Comparison of ENCODE assay signal across 8 cellular contexts in the genomic region with DNA sequence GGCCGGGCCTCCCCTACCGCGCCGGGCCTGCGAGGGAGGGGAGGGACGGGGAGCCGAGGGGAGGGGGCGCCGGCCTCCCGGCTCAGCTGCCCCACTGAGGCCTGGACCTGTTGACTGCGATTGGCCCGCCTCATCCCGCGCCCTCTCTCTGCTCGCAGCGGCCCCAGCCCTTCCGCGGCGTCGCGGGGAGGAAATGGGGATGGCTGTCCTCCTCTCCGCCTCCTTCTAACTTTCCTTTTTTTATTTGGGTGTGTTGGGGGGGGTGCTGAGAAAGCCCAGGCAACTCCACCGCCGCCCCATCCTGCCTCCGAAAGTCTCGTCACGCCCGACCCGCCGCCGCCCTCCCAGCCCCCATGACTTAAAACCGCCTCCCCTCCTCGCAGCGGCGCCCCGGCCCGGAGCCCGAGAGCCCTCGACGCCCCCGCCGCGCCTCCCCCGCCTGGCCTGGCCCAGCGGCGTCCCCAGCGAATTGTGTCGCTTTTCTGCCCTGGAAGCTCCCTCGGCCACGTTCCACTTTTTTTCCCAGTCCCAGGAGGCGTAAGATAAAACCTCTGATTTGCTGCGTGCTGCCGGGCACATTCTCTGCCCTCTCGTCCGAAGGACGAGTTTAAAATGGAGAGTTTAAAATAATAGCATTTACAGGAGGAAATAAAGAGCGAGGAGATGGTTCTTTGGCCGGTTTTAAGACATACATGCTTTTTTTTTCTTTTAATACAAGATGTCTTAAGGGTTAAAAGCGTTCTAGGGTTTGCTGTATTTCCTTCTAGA. TPM values are rescaled to one million over a fixed set of nuclear protein-coding genes. Genes with fewer than 3 reads are reported as not detected.
DNase-seq lines count a peak whose midpoint lies in the region; ATAC-seq and TF ChIP-seq lines count a peak whose summit lies in the region.

No MANE protein-coding gene starts in this region.

- peaks cover 30% of the 10 kb centered on the region for H3K4me1 Mint-ChIP-seq in CD14-positive monocyte

- peaks cover 0 to 5% (median 4%) of the 10 kb centered on the region in 3 donors for H3K27me3 Mint-ChIP-seq in CD14-positive monocyte (ENCODE audit: low read depth in 3 of 3)

- no peaks in the 10 kb centered on the region for H3K36me3 Mint-ChIP-seq in CD14-positive monocyte

- intact Hi-C loops in CD14-positive monocyte (cut with micrococcal nuclease) (no loop called here), left ventricle myocardium superior (cut with micrococcal nuclease) (no loop called here), posterior vena cava (cut with DNase I) (no loop called here)

- DNase-seq in CD14-positive monocyte (ENCODE audit: low spot score): no peak
- peak; percentile 43 for DNase-seq in HT-29 (ENCODE audit: low spot score)
- peak; percentile 43 for DNase-seq in amniotic epithelial cell (ENCODE audit: low read depth)
- peak; percentile 92 for DNase-seq in left ventricle myocardium superior
- DNase-seq in posterior vena cava (ENCODE audit: low spot score): peak; percentile 95
- no peak for DNase-seq in NCI-H1048 (lab: John Stamatoyannopoulos, UW)

- H3K4me3 Mint-ChIP-seq in CD14-positive monocyte: peak overlapping the region; percentile 91 to 92

- no peak for TF ChIP-seq CTCF in CD14-positive monocyte (IDR thresholded peaks at IDR 0.05)

- ATAC-seq in GM19395 (IDR thresholded peaks at IDR 0.05; ENCODE audit: unreplicated experiment) (peak; percentile 43), SK-N-SH treated with all-trans-retinoic acid at 6 μM for 48 hours (peak; percentile 64), left ventricle myocardium superior (peak; percentile 79)

- peak overlapping the region; percentile 77 to 91 (median 89) for H3K27ac Mint-ChIP-seq in CD14-positive monocyte

- H3K9me3 Mint-ChIP-seq in CD14-positive monocyte: no peaks in the 10 kb centered on the region

TF ChIP-seq in SK-N-SH treated with all-trans-retinoic acid at 6 μM for 48 hours, 23 proteins besides CTCF, POLR2A, EP300 and RAD21:
- TF ChIP-seq RARB (CRISPR knock-in tag; IDR thresholded peaks at IDR 0.05): no peak
- TF ChIP-seq ZFP30 (CRISPR knock-in tag; IDR thresholded peaks at IDR 0.05): no peak
- TF ChIP-seq BACH2 (CRISPR knock-in tag; IDR thresholded peaks at IDR 0.05; ENCODE audit: borderline replicate concordance): no peak
- TF ChIP-seq, protein P1, sequence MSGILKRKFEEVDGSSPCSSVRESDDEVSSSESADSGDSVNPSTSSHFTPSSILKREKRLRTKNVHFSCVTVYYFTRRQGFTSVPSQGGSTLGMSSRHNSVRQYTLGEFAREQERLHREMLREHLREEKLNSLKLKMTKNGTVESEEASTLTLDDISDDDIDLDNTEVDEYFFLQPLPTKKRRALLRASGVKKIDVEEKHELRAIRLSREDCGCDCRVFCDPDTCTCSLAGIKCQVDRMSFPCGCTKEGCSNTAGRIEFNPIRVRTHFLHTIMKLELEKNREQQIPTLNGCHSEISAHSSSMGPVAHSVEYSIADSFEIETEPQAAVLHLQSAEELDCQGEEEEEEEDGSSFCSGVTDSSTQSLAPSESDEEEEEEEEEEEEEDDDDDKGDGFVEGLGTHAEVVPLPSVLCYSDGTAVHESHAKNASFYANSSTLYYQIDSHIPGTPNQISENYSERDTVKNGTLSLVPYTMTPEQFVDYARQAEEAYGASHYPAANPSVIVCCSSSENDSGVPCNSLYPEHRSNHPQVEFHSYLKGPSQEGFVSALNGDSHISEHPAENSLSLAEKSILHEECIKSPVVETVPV (CRISPR knock-in tag; IDR thresholded peaks at IDR 0.05): no peak
- no peak for TF ChIP-seq ESRRG (CRISPR knock-in tag; IDR thresholded peaks at IDR 0.05)
- no peak for TF ChIP-seq ZC3H10 (CRISPR knock-in tag; IDR thresholded peaks at IDR 0.05)
- TF ChIP-seq ZNF70 (CRISPR knock-in tag; IDR thresholded peaks at IDR 0.05): peak; percentile 77
- TF ChIP-seq ISL1 (CRISPR knock-in tag; IDR thresholded peaks at IDR 0.05): no peak
- no peak for TF ChIP-seq CSDC2 (CRISPR knock-in tag; IDR thresholded peaks at IDR 0.05)
- no peak for TF ChIP-seq OSR1 (CRISPR knock-in tag; IDR thresholded peaks at IDR 0.05)
- no peak for TF ChIP-seq PPARA (CRISPR knock-in tag; IDR thresholded peaks at IDR 0.05; ENCODE audit: borderline replicate concordance)
- TF ChIP-seq, protein P2, sequence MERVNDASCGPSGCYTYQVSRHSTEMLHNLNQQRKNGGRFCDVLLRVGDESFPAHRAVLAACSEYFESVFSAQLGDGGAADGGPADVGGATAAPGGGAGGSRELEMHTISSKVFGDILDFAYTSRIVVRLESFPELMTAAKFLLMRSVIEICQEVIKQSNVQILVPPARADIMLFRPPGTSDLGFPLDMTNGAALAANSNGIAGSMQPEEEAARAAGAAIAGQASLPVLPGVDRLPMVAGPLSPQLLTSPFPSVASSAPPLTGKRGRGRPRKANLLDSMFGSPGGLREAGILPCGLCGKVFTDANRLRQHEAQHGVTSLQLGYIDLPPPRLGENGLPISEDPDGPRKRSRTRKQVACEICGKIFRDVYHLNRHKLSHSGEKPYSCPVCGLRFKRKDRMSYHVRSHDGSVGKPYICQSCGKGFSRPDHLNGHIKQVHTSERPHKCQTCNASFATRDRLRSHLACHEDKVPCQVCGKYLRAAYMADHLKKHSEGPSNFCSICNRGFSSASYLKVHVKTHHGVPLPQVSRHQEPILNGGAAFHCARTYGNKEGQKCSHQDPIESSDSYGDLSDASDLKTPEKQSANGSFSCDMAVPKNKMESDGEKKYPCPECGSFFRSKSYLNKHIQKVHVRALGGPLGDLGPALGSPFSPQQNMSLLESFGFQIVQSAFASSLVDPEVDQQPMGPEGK (CRISPR knock-in tag; IDR thresholded peaks at IDR 0.05; ENCODE audit: borderline replicate concordance): peak; percentile 50; the same call in 1 of the 2 replicates
- TF ChIP-seq TCF4 (CRISPR knock-in tag; IDR thresholded peaks at IDR 0.05; ENCODE audit: borderline replicate concordance): no peak
- TF ChIP-seq, protein P3, sequence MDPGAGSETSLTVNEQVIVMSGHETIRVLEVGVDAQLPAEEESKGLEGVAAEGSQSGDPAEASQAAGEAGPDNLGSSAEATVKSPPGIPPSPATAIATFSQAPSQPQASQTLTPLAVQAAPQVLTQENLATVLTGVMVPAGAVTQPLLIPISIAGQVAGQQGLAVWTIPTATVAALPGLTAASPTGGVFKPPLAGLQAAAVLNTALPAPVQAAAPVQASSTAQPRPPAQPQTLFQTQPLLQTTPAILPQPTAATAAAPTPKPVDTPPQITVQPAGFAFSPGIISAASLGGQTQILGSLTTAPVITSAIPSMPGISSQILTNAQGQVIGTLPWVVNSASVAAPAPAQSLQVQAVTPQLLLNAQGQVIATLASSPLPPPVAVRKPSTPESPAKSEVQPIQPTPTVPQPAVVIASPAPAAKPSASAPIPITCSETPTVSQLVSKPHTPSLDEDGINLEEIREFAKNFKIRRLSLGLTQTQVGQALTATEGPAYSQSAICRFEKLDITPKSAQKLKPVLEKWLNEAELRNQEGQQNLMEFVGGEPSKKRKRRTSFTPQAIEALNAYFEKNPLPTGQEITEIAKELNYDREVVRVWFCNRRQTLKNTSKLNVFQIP (CRISPR knock-in tag; IDR thresholded peaks at IDR 0.05; ENCODE audit: borderline replicate concordance, low read depth): no peak
- TF ChIP-seq, protein P4, sequence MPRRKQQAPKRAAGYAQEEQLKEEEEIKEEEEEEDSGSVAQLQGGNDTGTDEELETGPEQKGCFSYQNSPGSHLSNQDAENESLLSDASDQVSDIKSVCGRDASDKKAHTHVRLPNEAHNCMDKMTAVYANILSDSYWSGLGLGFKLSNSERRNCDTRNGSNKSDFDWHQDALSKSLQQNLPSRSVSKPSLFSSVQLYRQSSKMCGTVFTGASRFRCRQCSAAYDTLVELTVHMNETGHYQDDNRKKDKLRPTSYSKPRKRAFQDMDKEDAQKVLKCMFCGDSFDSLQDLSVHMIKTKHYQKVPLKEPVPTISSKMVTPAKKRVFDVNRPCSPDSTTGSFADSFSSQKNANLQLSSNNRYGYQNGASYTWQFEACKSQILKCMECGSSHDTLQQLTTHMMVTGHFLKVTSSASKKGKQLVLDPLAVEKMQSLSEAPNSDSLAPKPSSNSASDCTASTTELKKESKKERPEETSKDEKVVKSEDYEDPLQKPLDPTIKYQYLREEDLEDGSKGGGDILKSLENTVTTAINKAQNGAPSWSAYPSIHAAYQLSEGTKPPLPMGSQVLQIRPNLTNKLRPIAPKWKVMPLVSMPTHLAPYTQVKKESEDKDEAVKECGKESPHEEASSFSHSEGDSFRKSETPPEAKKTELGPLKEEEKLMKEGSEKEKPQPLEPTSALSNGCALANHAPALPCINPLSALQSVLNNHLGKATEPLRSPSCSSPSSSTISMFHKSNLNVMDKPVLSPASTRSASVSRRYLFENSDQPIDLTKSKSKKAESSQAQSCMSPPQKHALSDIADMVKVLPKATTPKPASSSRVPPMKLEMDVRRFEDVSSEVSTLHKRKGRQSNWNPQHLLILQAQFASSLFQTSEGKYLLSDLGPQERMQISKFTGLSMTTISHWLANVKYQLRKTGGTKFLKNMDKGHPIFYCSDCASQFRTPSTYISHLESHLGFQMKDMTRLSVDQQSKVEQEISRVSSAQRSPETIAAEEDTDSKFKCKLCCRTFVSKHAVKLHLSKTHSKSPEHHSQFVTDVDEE (CRISPR knock-in tag; IDR thresholded peaks at IDR 0.05): no peak
- TF ChIP-seq ZNF8 (CRISPR knock-in tag; IDR thresholded peaks at IDR 0.05): no peak

RNA-seq across cellular contexts. Expression of gene SKIDA1, which starts 0.9 kb away (rescaled TPM):
- under 1 TPM in 1 of 2 donors, not detected in 1; 0.04 TPM for polyA plus RNA-seq in CD14-positive monocyte
- not detected in 2 replicates for total RNA-seq in HT-29 (2014; rRNA removed; shearing (Covaris generic))
- 3.6 TPM for total RNA-seq in left ventricle myocardium superior
- total RNA-seq in posterior vena cava: 1 to 10 TPM in 1 of 2 donors, under 1 TPM in 1; 0.33 to 1.2 TPM

RNA-seq across cellular contexts. Expression of gene MLLT10, which starts 7.7 kb away (rescaled TPM):
- polyA plus RNA-seq in CD14-positive monocyte: 1 to 10 TPM; 4.9 to 7.5 TPM
- total RNA-seq in HT-29 (2014; rRNA removed; shearing (Covaris generic)): 31.7 and 47.6 TPM in 2 replicates
- total RNA-seq in left ventricle myocardium superior (26.1 TPM), posterior vena cava (10 to 100 TPM; 31.5 to 34.0 TPM)

Comparison
In these comparisons a context has a peak if more than half of its experiments do, and no peak if none do; other contexts are left out.
1. DNase-seq: peak in HT-29 (single experiment), amniotic epithelial cell (single experiment), left ventricle myocardium superior (single experiment) and posterior vena cava (single experiment); none in CD14-positive monocyte (single experiment) and NCI-H1048 (single experiment).
2. Peak in every context shown above with its lines, with median percentiles within 50 percentile points of each other: ATAC-seq.